In genomic region chr22:25749420-25750169, GRCh38 we compare ENCODE assay signal across 1 cellular context.
TF ChIP-seq lines count a peak whose summit lies in the region.

No MANE protein-coding gene starts in this region.

TF ChIP-seq in GM12878, 131 proteins besides CTCF, POLR2A, EP300 and RAD21 (continued from another document):
- 0 out of 3 replicates have a peak, but pooled peaks have one; percentile 24 for TF ChIP-seq POU2F2 (IDR thresholded peaks at IDR 0.05; ENCODE audit: borderline replicate concordance, low read depth, low read length)
- no peak for TF ChIP-seq HDAC2 (IDR thresholded peaks at IDR 0.05)
- TF ChIP-seq POLR2AphosphoS2 (IDR thresholded peaks at IDR 0.05; ENCODE audit: low read depth, low read length): no peak
- TF ChIP-seq RCOR1 (conservative IDR thresholded peaks at IDR 0.05; ENCODE audit: low read depth, low read length): 0 out of 2 replicates have a peak, but pooled peaks have one; percentile 54
- 0 out of 2 replicates have a peak, but pooled peaks have one; percentile 43 for TF ChIP-seq SIN3A (IDR thresholded peaks at IDR 0.05; ENCODE audit: low read depth, low read length)
- no peak for TF ChIP-seq SREBF2 (IDR thresholded peaks at IDR 0.05; ENCODE audit: low read length)
- TF ChIP-seq MYC (IDR thresholded peaks at IDR 0.05; ENCODE audit: insufficient read depth, insufficient read length, insufficient replicate concordance, low read length, severe bottlenecking): no peak
- no peak for TF ChIP-seq CEBPZ (IDR thresholded peaks at IDR 0.05; ENCODE audit: low read depth, low read length)
- no peak for TF ChIP-seq RAD51 (IDR thresholded peaks at IDR 0.05)
- TF ChIP-seq HDAC6 (IDR thresholded peaks at IDR 0.05; ENCODE audit: unreplicated experiment): no peak
- no peak for TF ChIP-seq ESRRA (IDR thresholded peaks at IDR 0.05; ENCODE audit: low read length)
- peak; percentile 76 for TF ChIP-seq JUND (IDR thresholded peaks at IDR 0.05; ENCODE audit: low read depth, low read length)
- TF ChIP-seq LARP7 (IDR thresholded peaks at IDR 0.05): no peak
- 0 out of 2 replicates have a peak, but pooled peaks have one; percentile 40 for TF ChIP-seq MTA3 (IDR thresholded peaks at IDR 0.05; ENCODE audit: borderline replicate concordance, low read length)
- TF ChIP-seq NFYA (IDR thresholded peaks at IDR 0.05; ENCODE audit: borderline replicate concordance, low read depth, low read length): no peak
- TF ChIP-seq SIX5 (IDR thresholded peaks at IDR 0.05; ENCODE audit: low read depth, low read length, severe bottlenecking): no peak
- no peak for TF ChIP-seq MYB (IDR thresholded peaks at IDR 0.05; ENCODE audit: borderline replicate concordance, low read depth, low read length)
- no peak for TF ChIP-seq SPI1 (IDR thresholded peaks at IDR 0.05; ENCODE audit: borderline replicate concordance, insufficient read depth, low read depth, low read length)
- TF ChIP-seq ELK1 (IDR thresholded peaks at IDR 0.05; ENCODE audit: low read depth, low read length): no peak
- no peak for TF ChIP-seq NR2C2 (IDR thresholded peaks at IDR 0.05; ENCODE audit: borderline replicate concordance, control insufficient read depth, insufficient read length, low read depth)
- no peak for TF ChIP-seq PBX3 (IDR thresholded peaks at IDR 0.05; ENCODE audit: insufficient replicate concordance, low read depth, low read length)
- TF ChIP-seq E4F1 (IDR thresholded peaks at IDR 0.05; ENCODE audit: borderline replicate concordance, partially characterized antibody): no peak
- TF ChIP-seq YY1 (IDR thresholded peaks at IDR 0.05; ENCODE audit: low read depth, low read length): peak; percentile 94
- TF ChIP-seq IRF5 (IDR thresholded peaks at IDR 0.05; ENCODE audit: borderline replicate concordance): no peak
- TF ChIP-seq PAX8 (IDR thresholded peaks at IDR 0.05): no peak
- TF ChIP-seq ZNF622 (IDR thresholded peaks at IDR 0.05): no peak
- TF ChIP-seq MLLT1 (IDR thresholded peaks at IDR 0.05): no peak
- TF ChIP-seq IKZF1 (conservative IDR thresholded peaks at IDR 0.05): 0 out of 2 replicates have a peak, but pooled peaks have one; percentile 37
- no peak for TF ChIP-seq SUZ12 (IDR thresholded peaks at IDR 0.05; ENCODE audit: unreplicated experiment)
- TF ChIP-seq NR2C1 (IDR thresholded peaks at IDR 0.05): no peak
- TF ChIP-seq SMAD5 (IDR thresholded peaks at IDR 0.05; ENCODE audit: low read depth): no peak
- no peak for TF ChIP-seq NFXL1 (IDR thresholded peaks at IDR 0.05; ENCODE audit: borderline replicate concordance)
- TF ChIP-seq ATF2 (IDR thresholded peaks at IDR 0.05; ENCODE audit: low read length): peak; percentile 63
- TF ChIP-seq KDM1A (IDR thresholded peaks at IDR 0.05; ENCODE audit: borderline replicate concordance): no peak
- TF ChIP-seq GATAD2B (conservative IDR thresholded peaks at IDR 0.05; ENCODE audit: low read depth): no peak
- TF ChIP-seq TARDBP (IDR thresholded peaks at IDR 0.05; ENCODE audit: borderline replicate concordance): no peak
- no peak for TF ChIP-seq ZSCAN29 (IDR thresholded peaks at IDR 0.05)
- no peak for TF ChIP-seq SREBF1 (IDR thresholded peaks at IDR 0.05; ENCODE audit: low read length)
- no peak for TF ChIP-seq BCL3 (IDR thresholded peaks at IDR 0.05; ENCODE audit: borderline replicate concordance, insufficient read depth, low read depth, low read length, poor library complexity, severe bottlenecking)
- peak; percentile 62; the same call in 1 of the 2 replicates for TF ChIP-seq NFIC (IDR thresholded peaks at IDR 0.05; ENCODE audit: low read depth, low read length)
- TF ChIP-seq CBX5 (IDR thresholded peaks at IDR 0.05; ENCODE audit: low read depth): no peak
- TF ChIP-seq FOXK2 (IDR thresholded peaks at IDR 0.05): no peak
- 0 out of 2 replicates have a peak, but pooled peaks have one; percentile 44 for TF ChIP-seq DPF2 (IDR thresholded peaks at IDR 0.05)
- no peak for TF ChIP-seq BHLHE40 (IDR thresholded peaks at IDR 0.05; ENCODE audit: borderline replicate concordance in 1 of 2, low read depth in 2 of 2, low read length in 1 of 2)
- no peak for TF ChIP-seq CREB1 (IDR thresholded peaks at IDR 0.05; ENCODE audit: low read depth)
- TF ChIP-seq RBBP5 (conservative IDR thresholded peaks at IDR 0.05): no peak
- no peak for TF ChIP-seq CHD4 (IDR thresholded peaks at IDR 0.05)
- no peak for TF ChIP-seq USF2 (IDR thresholded peaks at IDR 0.05; ENCODE audit: borderline replicate concordance, low read depth, low read length)
- TF ChIP-seq ZNF24 (IDR thresholded peaks at IDR 0.05): no peak
- no peak for TF ChIP-seq ZNF274 (IDR thresholded peaks at IDR 0.05; ENCODE audit: insufficient read depth, insufficient read length)
- TF ChIP-seq FOXM1 (IDR thresholded peaks at IDR 0.05; ENCODE audit: low read depth, low read length): peak; percentile 67; the same call in 1 of the 2 replicates
- no peak for TF ChIP-seq STAT3 (IDR thresholded peaks at IDR 0.05; ENCODE audit: low read depth, low read length)
- no peak for TF ChIP-seq TCF7 (IDR thresholded peaks at IDR 0.05; ENCODE audit: borderline replicate concordance)
- no peak for TF ChIP-seq HDGF (IDR thresholded peaks at IDR 0.05)
